24 cellular contexts compared by ENCODE assay signal in the genomic region with DNA sequence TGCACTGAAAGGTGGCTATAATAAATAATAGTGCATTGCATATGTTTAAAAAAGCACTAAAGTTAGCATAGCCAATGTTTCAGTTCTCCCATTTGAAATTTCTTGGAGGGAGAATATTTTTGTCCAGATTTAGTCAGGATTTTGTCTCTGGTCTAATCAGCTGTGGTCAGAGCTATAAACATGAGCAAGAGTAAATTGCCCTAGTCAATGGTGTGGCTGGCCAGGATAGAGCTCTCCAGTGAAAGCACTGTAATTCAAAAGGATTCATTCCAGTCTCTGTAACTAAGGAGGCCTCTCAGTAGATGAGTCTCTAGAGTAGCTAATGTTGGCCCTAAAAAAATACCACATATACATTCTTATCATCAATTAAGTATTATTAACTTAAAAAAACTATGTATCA.
"Had no signal": no experiment of that assay in that cellular context is flagged by ENCODE, and none has a peak within 500 bp of the region (broad histone marks: within the 10 kb centered on the region; RNA-seq: fewer than 3 reads in every experiment).

No MANE protein-coding gene starts in this region.

- H3K4me1 ChIP-seq: left ventricle myocardium inferior, neural progenitor cell, right atrium auricular region, right lobe of liver, suprapubic skin, tibial artery, uterus had no signal

- H3K27me3 ChIP-seq: hepatocyte, neural progenitor cell, neutrophil, ovary, right atrium auricular region, right lobe of liver, suprapubic skin, tibial artery, uterus had no signal

- H3K27ac ChIP-seq: hepatocyte, left ventricle myocardium inferior, neural progenitor cell, neutrophil, ovary, right atrium auricular region, right lobe of liver, suprapubic skin, thoracic aorta, tibial artery, uterus had no signal

- ATAC-seq: natural killer cell; right lobe of liver; stimulated activated memory B cell treated with anti-CD40 and anti-IgM and Interleukin-4, amounts not matched to agents 10 μg/mL and 1 μg/mL and 100 μg/mL, for 72 hours had no signal

- DNase-seq: islet precursor cell; left ventricle myocardium inferior; mesendoderm; naive B cell; natural killer cell; nephron progenitor cell; ovary; right lobe of liver; stimulated activated CD4-positive, alpha-beta T cell treated with anti-CD3 and anti-CD28 coated beads, Interleukin-1b, Interleukin-23, amount 100 ng/mL, for 48 hours; stimulated activated CD4-positive, alpha-beta T cell treated with anti-CD3 and anti-CD28 coated beads, Interleukin-2, amount 100 ng/mL, for 48 hours; stimulated activated CD4-positive, alpha-beta T cell treated with anti-CD3 and anti-CD28 coated beads, Interleukin-4, amount 100 ng/mL, for 4 hours; stimulated activated CD8-positive, alpha-beta memory T cell treated with anti-CD3 and anti-CD28 coated beads, Interleukin-4, amount 100 ng/mL, for 48 hours; stimulated activated naive CD4-positive, alpha-beta T cell treated with Interleukin-2 at 50 U/mL for 16 hours; tibial artery; uterus had no signal

- H2AFZ ChIP-seq: hepatocyte, neural progenitor cell had no signal

- H3K36me3 ChIP-seq: left ventricle myocardium inferior, neural progenitor cell, neutrophil, ovary, right atrium auricular region, right lobe of liver, suprapubic skin, thoracic aorta, tibial artery, uterus had no signal

- H3K9me3 ChIP-seq: neutrophil, ovary, right lobe of liver, suprapubic skin, uterus had no signal

- H3K9ac ChIP-seq: neural progenitor cell had no signal

- H3K4me3 ChIP-seq: hepatocyte, left ventricle myocardium inferior, lung, neural progenitor cell, ovary, right atrium auricular region, right lobe of liver, smooth muscle cell, suprapubic skin, thoracic aorta, tibial artery, uterus had no signal

- H3K4me2 ChIP-seq: hepatocyte, neural progenitor cell, smooth muscle cell had no signal
